ENCODE assay signal across 13 cellular contexts in genomic region chr2:58633576-58634365, GRCh38.
A peak's percentile ranks its signal among the peaks of the same experiment; 100 is the strongest.
DNase-seq lines count a peak whose midpoint lies in the region; FAIRE-seq and TF ChIP-seq lines count a peak whose summit lies in the region.
"Had no signal": no experiment of that assay in that cellular context is flagged by ENCODE, and none has a peak within 500 bp of the region (broad histone marks: within the 10 kb centered on the region; RNA-seq: fewer than 3 reads in every experiment).

No MANE protein-coding gene starts in this region.

- no peak overlapping the region for H2AFZ ChIP-seq in fibroblast of lung (ENCODE audit: low read length)

- H3K79me2 ChIP-seq in fibroblast of lung (ENCODE audit: control insufficient read depth, insufficient read depth, low read length) = no peaks in the 10 kb centered on the region

- H3K4me3 ChIP-seq in SJSA1 (no peak overlapping the region), fibroblast of lung (replicated peaks in 1 of 4; ENCODE audit: control extremely low read depth in 1 of 4, insufficient read depth in 1 of 4, low read depth in 3 of 4, low read length in 4 of 4) (no peak overlapping the region), skeletal muscle satellite cell (ENCODE audit: low read length) (no peak overlapping the region), H7 (ENCODE audit: insufficient read depth, low read depth, low read length) (no peak overlapping the region)

- H3K4me1 ChIP-seq in SJSA1 (replicated peaks) = peaks cover 21% of the 10 kb centered on the region
- H3K4me1 ChIP-seq in fibroblast of lung (ENCODE audit: control insufficient read depth, extremely low read depth, insufficient read depth, low read length) = no peaks in the 10 kb centered on the region
- H3K4me1 ChIP-seq in skeletal muscle satellite cell (ENCODE audit: control insufficient read depth, insufficient read depth, low read length) = peaks cover 40% of the 10 kb centered on the region

- H4K20me1 ChIP-seq in fibroblast of lung (ENCODE audit: control insufficient read depth, extremely low read depth, insufficient read depth, low read length) = no peaks in the 10 kb centered on the region

- H3K4me2 ChIP-seq in fibroblast of lung (ENCODE audit: extremely low read depth, insufficient read depth, low read length) = no peak overlapping the region
- H3K4me2 ChIP-seq in skeletal muscle satellite cell (ENCODE audit: low read length) = peak overlapping the region; percentile 56

- no peak for TF ChIP-seq CTCF in fibroblast of lung (conservative IDR thresholded peaks at IDR 0.05 in 1 of 2, IDR thresholded peaks at IDR 0.05 in 1 of 2; ENCODE audit: low read depth in 1 of 2, low read length in 2 of 2)

- DNase-seq in H54 (ENCODE audit: insufficient read length, low spot score) = no peak
- DNase-seq in SJSA1 (ENCODE audit: low read depth in 1 of 2, low spot score in 2 of 2) = peak in 1 of 2 experiments; percentile 49
- DNase-seq in fibroblast of lung (ENCODE audit: low read depth in 2 of 2) = peak; percentile 39 to 71
- no peak for DNase-seq in DMS153 (lab: John Stamatoyannopoulos, UW)
- DNase-seq in activated CD4-positive, alpha-beta T cell treated with anti-CD3 and anti-CD28 coated beads, Interleukin-2, amount 50 U/mL, for 1 hour = no peak
- DNase-seq in SK-N-DZ (ENCODE audit: low spot score) = no peak
- no peak for DNase-seq in H7
- DNase-seq: activated CD4-positive, alpha-beta T cell treated with anti-CD3 and anti-CD28 coated beads, Interleukin-2, amount 50 U/mL, for 48 hours; activated gamma-delta T cell; cortex of kidney; DND-41; T-helper 17 cell had no signal

- no peaks in the 10 kb centered on the region for H3K27me3 ChIP-seq in SJSA1 (replicated peaks)
- H3K27me3 ChIP-seq in fibroblast of lung (ENCODE audit: control insufficient read depth, insufficient read depth, low read length) = no peaks in the 10 kb centered on the region
- H3K27me3 ChIP-seq in skeletal muscle satellite cell (ENCODE audit: control insufficient read depth, insufficient read depth, low read length) = no peaks in the 10 kb centered on the region
- H3K27me3 ChIP-seq in H7 (ENCODE audit: control insufficient read depth, insufficient read depth, low read length) = no peaks in the 10 kb centered on the region

- FAIRE-seq in H54 (lab: Jason Lieb, UNC) = peak; percentile 80

- no peak overlapping the region for H3K9ac ChIP-seq in fibroblast of lung (ENCODE audit: insufficient read depth, low read length)
- H3K9ac ChIP-seq in skeletal muscle satellite cell (ENCODE audit: low read depth, low read length) = no peak overlapping the region

- H3K27ac ChIP-seq in SJSA1 = peak overlapping the region; percentile 31
- no peak overlapping the region for H3K27ac ChIP-seq in fibroblast of lung (ENCODE audit: insufficient read depth, low read length)

- no peak for TF ChIP-seq POLR2A in H54 (IDR thresholded peaks at IDR 0.05; ENCODE audit: low read depth, low read length)

- H3K9me3 ChIP-seq in SJSA1 (replicated peaks) (no peaks in the 10 kb centered on the region; the same call in 1 of the 2 replicates), fibroblast of lung (ENCODE audit: control insufficient read depth, insufficient read depth, low read depth, low read length) (no peaks in the 10 kb centered on the region), skeletal muscle satellite cell (replicated peaks; ENCODE audit: low read length) (no peaks in the 10 kb centered on the region)

- H3K36me3 ChIP-seq in SJSA1 (no peaks in the 10 kb centered on the region), fibroblast of lung (ENCODE audit: control insufficient read depth, insufficient read depth, low read length) (no peaks in the 10 kb centered on the region), skeletal muscle satellite cell (ENCODE audit: insufficient read depth, low read length) (no peaks in the 10 kb centered on the region), H7 (replicated peaks; ENCODE audit: control insufficient read depth, insufficient read depth, low read length) (no peaks in the 10 kb centered on the region)

Comparison
In these comparisons a context has a peak if more than half of its experiments do, and no peak if none do; other contexts are left out.
1. DNase-seq: peak in fibroblast of lung (2 of 2); none in H54 (single experiment), DMS153 (single experiment), activated CD4-positive, alpha-beta T cell treated with anti-CD3 and anti-CD28 coated beads, Interleukin-2, amount 50 U/mL, for 1 hour (single experiment), SK-N-DZ (single experiment) and H7 (single experiment).